In genomic region chr3:23691343-23691895, GRCh38 we compare ENCODE assay signal across 24 cellular contexts.
"Had no signal": no experiment of that assay in that cellular context is flagged by ENCODE, and none has a peak within 500 bp of the region (broad histone marks: within the 10 kb centered on the region; RNA-seq: fewer than 3 reads in every experiment).

No MANE protein-coding gene starts in this region.

- DNase-seq: activated CD4-positive, alpha-beta T cell treated with anti-CD3 and anti-CD28 coated beads for 1 hour; activated CD4-positive, alpha-beta T cell treated with anti-CD3 and anti-CD28 coated beads, Interleukin-2, amount 50 U/mL, for 4 hours; activated CD8-positive, alpha-beta memory T cell treated with anti-CD3 and anti-CD28 coated beads, Interleukin-2, amount 10 ng/mL, durations not matched to agents 7 days and 5 days; activated naive CD4-positive, alpha-beta T cell treated with anti-CD3 and anti-CD28 coated beads, Interleukin-2, amount 50 U/mL, for 16 hours; activated T-cell treated with anti-CD3 and anti-CD28 coated beads, Interleukin-2, amount 50 U/mL, for 1 hour; amygdala; brain microvascular endothelial cell; foreskin keratinocyte; glutamatergic neuron; hypothalamus; kidney glomerular epithelial cell; mesendoderm; nucleus accumbens; stimulated activated CD4-positive, alpha-beta T cell treated with anti-CD3 and anti-CD28 coated beads, Interleukin-4, amount 100 ng/mL, for 24 hours; T-cell; T1000 had no signal

- H3K36me3 ChIP-seq: brain microvascular endothelial cell, right atrium auricular region, thoracic aorta had no signal

- H3K27me3 ChIP-seq: brain microvascular endothelial cell, foreskin keratinocyte, right atrium auricular region had no signal

- H3K9me3 Mint-ChIP-seq: central memory CD8-positive, alpha-beta T cell had no signal

- H3K4me3 Mint-ChIP-seq: activated CD8-positive, alpha-beta memory T cell treated with anti-CD3 and anti-CD28 coated beads, Interleukin-2, amount 10 ng/mL, durations not matched to agents 7 days and 5 days; central memory CD8-positive, alpha-beta T cell; nephron had no signal

- H3K4me1 Mint-ChIP-seq: activated CD8-positive, alpha-beta memory T cell treated with anti-CD3 and anti-CD28 coated beads, Interleukin-2, amount 10 ng/mL, durations not matched to agents 7 days and 5 days; central memory CD8-positive, alpha-beta T cell had no signal

- H3K27me3 Mint-ChIP-seq: progenitor cell of endocrine pancreas had no signal

- H3K27ac Mint-ChIP-seq: activated CD8-positive, alpha-beta memory T cell treated with anti-CD3 and anti-CD28 coated beads, Interleukin-2, amount 10 ng/mL, durations not matched to agents 7 days and 5 days; activated T-helper 2 cell treated with anti-CD3 and anti-CD28 coated beads, Interferon-gamma antibody, Interleukin-2, Interleukin-4, amounts not matched to agents 10 μg/mL and 5 μg/mL and 100 μg/mL, durations not matched to agents 14 hours and 24 hours and 36 hours; nephron; progenitor cell of endocrine pancreas; T-cell had no signal

- H3K4me3 ChIP-seq: coronary artery, right atrium auricular region, thoracic aorta had no signal

- H3K36me3 Mint-ChIP-seq: activated CD8-positive, alpha-beta memory T cell treated with anti-CD3 and anti-CD28 coated beads, Interleukin-2, amount 10 ng/mL, durations not matched to agents 7 days and 5 days; T-cell had no signal

- H3K27ac ChIP-seq: brain microvascular endothelial cell, coronary artery, foreskin keratinocyte, right atrium auricular region, thoracic aorta had no signal

- ATAC-seq: activated CD8-positive, alpha-beta memory T cell treated with anti-CD3 and anti-CD28 coated beads, Interleukin-2, amount 10 ng/mL, durations not matched to agents 7 days and 5 days; esophagus mucosa; foreskin keratinocyte; T-cell had no signal

- H3K9me3 ChIP-seq: thoracic aorta had no signal
